21 cellular contexts compared by ENCODE assay signal in the genomic region with DNA sequence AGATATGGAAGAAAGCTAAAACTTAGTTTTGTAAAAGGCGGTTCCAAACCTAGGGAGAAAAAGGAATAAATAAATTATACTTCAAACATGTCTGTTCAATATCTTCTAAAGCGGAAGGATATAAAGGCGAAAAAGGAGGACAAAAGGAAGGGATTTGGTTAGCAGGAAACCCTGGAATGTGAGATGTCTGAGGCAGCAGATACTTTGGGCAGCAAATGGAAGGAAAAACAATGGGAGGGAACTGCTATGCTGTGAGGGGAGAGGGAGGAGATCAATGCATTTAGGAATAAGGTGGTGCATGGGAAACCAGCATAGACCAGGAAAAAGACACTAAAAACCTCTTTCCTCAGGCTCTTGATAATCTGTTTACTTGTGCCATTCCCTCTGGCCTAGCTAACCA.
"Had no signal": no experiment of that assay in that cellular context is flagged by ENCODE, and none has a peak within 500 bp of the region (broad histone marks: within the 10 kb centered on the region; RNA-seq: fewer than 3 reads in every experiment).

No MANE protein-coding gene starts in this region.

- H3K36me3 ChIP-seq: heart right ventricle, spleen, tibial artery, upper lobe of right lung, vagina had no signal

- H3K4me3 Mint-ChIP-seq: effector memory CD8-positive, alpha-beta T cell; naive thymus-derived CD4-positive, alpha-beta T cell; nephron progenitor cell; stimulated activated memory B cell treated with anti-CD40 and anti-IgM and Interleukin-4, amounts not matched to agents 10 μg/mL and 1 μg/mL and 100 μg/mL, for 72 hours; stimulated activated naive CD8-positive, alpha-beta T cell treated with anti-CD3 and anti-CD28 coated beads, Interleukin-15, Interleukin-2, amounts not matched to agents 100 ng/mL and 50 ng/mL, for 24 hours had no signal

- H3K4me3 ChIP-seq: heart right ventricle, lung, spleen, tibial artery, upper lobe of right lung, vagina had no signal

- ATAC-seq: effector memory CD8-positive, alpha-beta T cell; heart right ventricle; left colon; left ventricle myocardium superior; naive thymus-derived CD4-positive, alpha-beta T cell; sciatic nerve; stimulated activated memory B cell treated with anti-CD40 and anti-IgM and Interleukin-4, amounts not matched to agents 10 μg/mL and 1 μg/mL and 100 μg/mL, for 72 hours; upper lobe of right lung had no signal

- H3K27me3 ChIP-seq: tibial artery, upper lobe of right lung, vagina had no signal

- H3K27ac Mint-ChIP-seq: effector memory CD8-positive, alpha-beta T cell; naive thymus-derived CD4-positive, alpha-beta T cell; stimulated activated memory B cell treated with anti-CD40 and anti-IgM and Interleukin-4, amounts not matched to agents 10 μg/mL and 1 μg/mL and 100 μg/mL, for 72 hours; stimulated activated naive CD8-positive, alpha-beta T cell treated with anti-CD3 and anti-CD28 coated beads, Interleukin-15, Interleukin-2, amounts not matched to agents 100 ng/mL and 50 ng/mL, for 24 hours had no signal

- H3K9me3 Mint-ChIP-seq: effector memory CD8-positive, alpha-beta T cell; naive thymus-derived CD4-positive, alpha-beta T cell; nephron progenitor cell; stimulated activated memory B cell treated with anti-CD40 and anti-IgM and Interleukin-4, amounts not matched to agents 10 μg/mL and 1 μg/mL and 100 μg/mL, for 72 hours; stimulated activated naive CD8-positive, alpha-beta T cell treated with anti-CD3 and anti-CD28 coated beads, Interleukin-15, Interleukin-2, amounts not matched to agents 100 ng/mL and 50 ng/mL, for 24 hours had no signal

- H3K36me3 Mint-ChIP-seq: naive thymus-derived CD4-positive, alpha-beta T cell; stimulated activated memory B cell treated with anti-CD40 and anti-IgM and Interleukin-4, amounts not matched to agents 10 μg/mL and 1 μg/mL and 100 μg/mL, for 72 hours had no signal

- H3K4me1 Mint-ChIP-seq: naive thymus-derived CD4-positive, alpha-beta T cell; stimulated activated memory B cell treated with anti-CD40 and anti-IgM and Interleukin-4, amounts not matched to agents 10 μg/mL and 1 μg/mL and 100 μg/mL, for 72 hours had no signal

- H3K4me1 ChIP-seq: heart right ventricle, spleen, tibial artery, upper lobe of right lung, vagina had no signal

- H3K27ac ChIP-seq: heart right ventricle, spleen, tibial artery, upper lobe of right lung, vagina had no signal

- H3K9me3 ChIP-seq: heart right ventricle, spleen, tibial artery, upper lobe of right lung, vagina had no signal

- DNase-seq: effector memory CD8-positive, alpha-beta T cell; foreskin melanocyte; heart right ventricle; hypothalamus; left colon; left ventricle myocardium superior; mesenchymal stem cell; naive thymus-derived CD4-positive, alpha-beta T cell; nephron progenitor cell; posterior cingulate gyrus; spleen; stimulated activated CD4-positive, alpha-beta T cell treated with anti-CD3 and anti-CD28 coated beads, Interleukin-15, amount 100 ng/mL, for 24 hours; stimulated activated CD4-positive, alpha-beta T cell treated with anti-CD3 and anti-CD28 coated beads, Interleukin-1b, Interleukin-23, amount 100 ng/mL, for 48 hours; stimulated activated CD4-positive, alpha-beta T cell treated with anti-CD3 and anti-CD28 coated beads, Interleukin-4, amount 100 ng/mL, for 24 hours; tibial artery; upper lobe of right lung had no signal
